Comparison of ENCODE assay signal across 1 cellular context in the genomic region with DNA sequence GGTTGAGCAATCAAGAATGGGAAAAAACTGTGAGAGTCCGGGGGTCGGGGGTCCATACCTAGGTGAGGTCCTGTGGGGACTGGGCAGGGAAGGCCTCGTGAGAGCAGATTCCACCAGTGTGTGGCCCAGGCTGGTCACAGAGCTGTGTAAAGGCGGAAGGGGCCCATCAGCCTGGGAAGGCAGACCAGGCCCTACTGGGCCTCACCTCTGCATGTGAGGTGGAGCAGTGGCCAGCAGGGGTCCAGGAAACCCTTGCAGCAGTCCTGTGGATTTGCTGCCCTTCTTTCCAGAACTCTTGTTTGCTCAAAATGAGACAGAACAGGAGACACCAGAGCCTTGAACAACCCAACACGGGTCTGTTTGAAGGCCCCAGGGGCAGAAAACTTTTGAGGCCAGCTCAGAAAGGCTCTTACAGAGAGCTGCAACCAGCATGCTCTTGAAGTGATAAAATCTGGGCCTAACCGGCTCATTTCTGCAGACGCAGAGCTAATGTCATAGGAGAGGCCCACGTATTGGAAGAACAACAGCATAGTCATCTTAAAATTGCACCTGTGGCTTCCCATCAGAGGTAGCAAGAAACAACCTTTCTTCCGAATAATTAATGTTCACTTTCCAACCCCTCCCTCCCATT.
TF ChIP-seq lines count a peak whose summit lies in the region.

No MANE protein-coding gene starts in this region.

TF ChIP-seq in HepG2, 621 proteins besides CTCF, POLR2A, EP300 and RAD21 (continues in another document):
- no peak for TF ChIP-seq ZNF230 (CRISPR knock-in tag; IDR thresholded peaks at IDR 0.05)
- peak; percentile 28; the same call in 1 of the 2 replicates for TF ChIP-seq ISL2 (CRISPR knock-in tag; IDR thresholded peaks at IDR 0.05)
- TF ChIP-seq MTA3 (CRISPR knock-in tag; IDR thresholded peaks at IDR 0.05): no peak
- no peak for TF ChIP-seq SOX13 (IDR thresholded peaks at IDR 0.05)
- TF ChIP-seq SOX13 (CRISPR knock-in tag; conservative IDR thresholded peaks at IDR 0.05 in 1 of 2, IDR thresholded peaks at IDR 0.05 in 1 of 2): peak in 1 of 2 experiments; percentile 37; a peak in 2 of 4 replicates
- 0 out of 2 replicates have a peak, but pooled peaks have one; percentile 13 for TF ChIP-seq MXD1 (CRISPR knock-in tag; IDR thresholded peaks at IDR 0.05)
- TF ChIP-seq, protein P1, sequence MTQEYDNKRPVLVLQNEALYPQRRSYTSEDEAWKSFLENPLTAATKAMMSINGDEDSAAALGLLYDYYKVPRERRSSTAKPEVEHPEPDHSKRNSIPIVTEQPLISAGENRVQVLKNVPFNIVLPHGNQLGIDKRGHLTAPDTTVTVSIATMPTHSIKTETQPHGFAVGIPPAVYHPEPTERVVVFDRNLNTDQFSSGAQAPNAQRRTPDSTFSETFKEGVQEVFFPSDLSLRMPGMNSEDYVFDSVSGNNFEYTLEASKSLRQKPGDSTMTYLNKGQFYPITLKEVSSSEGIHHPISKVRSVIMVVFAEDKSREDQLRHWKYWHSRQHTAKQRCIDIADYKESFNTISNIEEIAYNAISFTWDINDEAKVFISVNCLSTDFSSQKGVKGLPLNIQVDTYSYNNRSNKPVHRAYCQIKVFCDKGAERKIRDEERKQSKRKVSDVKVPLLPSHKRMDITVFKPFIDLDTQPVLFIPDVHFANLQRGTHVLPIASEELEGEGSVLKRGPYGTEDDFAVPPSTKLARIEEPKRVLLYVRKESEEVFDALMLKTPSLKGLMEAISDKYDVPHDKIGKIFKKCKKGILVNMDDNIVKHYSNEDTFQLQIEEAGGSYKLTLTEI (CRISPR knock-in tag; conservative IDR thresholded peaks at IDR 0.05): no peak
- TF ChIP-seq ZBTB34 (CRISPR knock-in tag; IDR thresholded peaks at IDR 0.05): no peak
- no peak for TF ChIP-seq DPF2 (CRISPR knock-in tag; IDR thresholded peaks at IDR 0.05; ENCODE audit: borderline replicate concordance, low read depth)
- 0 out of 2 replicates have a peak, but pooled peaks have one; percentile 9 for TF ChIP-seq ZFP36L1 (CRISPR knock-in tag; IDR thresholded peaks at IDR 0.05)
- peak; percentile 96 for TF ChIP-seq ZFX (CRISPR knock-in tag; IDR thresholded peaks at IDR 0.05; ENCODE audit: low read depth)
- 0 out of 4 replicates have a peak, but pooled peaks of 1 of the 2 experiments have one; percentile 12 for TF ChIP-seq KLF16 (CRISPR knock-in tag; IDR thresholded peaks at IDR 0.05)
- TF ChIP-seq RBFOX2 (IDR thresholded peaks at IDR 0.05; ENCODE audit: low read depth, low read length): 0 out of 2 replicates have a peak, but pooled peaks have one; percentile 37
- TF ChIP-seq TFAP4 (IDR thresholded peaks at IDR 0.05; ENCODE audit: borderline replicate concordance, low read depth): 0 out of 2 replicates have a peak, but pooled peaks have one; percentile 5
- TF ChIP-seq IRX3 (CRISPR knock-in tag; IDR thresholded peaks at IDR 0.05; ENCODE audit: borderline replicate concordance, low read depth): no peak
- peak; percentile 46; the same call in 1 of the 2 replicates for TF ChIP-seq STAG1 (CRISPR knock-in tag; IDR thresholded peaks at IDR 0.05)
- TF ChIP-seq RXRA (CRISPR knock-in tag; IDR thresholded peaks at IDR 0.05): no peak
- TF ChIP-seq, protein P2, sequence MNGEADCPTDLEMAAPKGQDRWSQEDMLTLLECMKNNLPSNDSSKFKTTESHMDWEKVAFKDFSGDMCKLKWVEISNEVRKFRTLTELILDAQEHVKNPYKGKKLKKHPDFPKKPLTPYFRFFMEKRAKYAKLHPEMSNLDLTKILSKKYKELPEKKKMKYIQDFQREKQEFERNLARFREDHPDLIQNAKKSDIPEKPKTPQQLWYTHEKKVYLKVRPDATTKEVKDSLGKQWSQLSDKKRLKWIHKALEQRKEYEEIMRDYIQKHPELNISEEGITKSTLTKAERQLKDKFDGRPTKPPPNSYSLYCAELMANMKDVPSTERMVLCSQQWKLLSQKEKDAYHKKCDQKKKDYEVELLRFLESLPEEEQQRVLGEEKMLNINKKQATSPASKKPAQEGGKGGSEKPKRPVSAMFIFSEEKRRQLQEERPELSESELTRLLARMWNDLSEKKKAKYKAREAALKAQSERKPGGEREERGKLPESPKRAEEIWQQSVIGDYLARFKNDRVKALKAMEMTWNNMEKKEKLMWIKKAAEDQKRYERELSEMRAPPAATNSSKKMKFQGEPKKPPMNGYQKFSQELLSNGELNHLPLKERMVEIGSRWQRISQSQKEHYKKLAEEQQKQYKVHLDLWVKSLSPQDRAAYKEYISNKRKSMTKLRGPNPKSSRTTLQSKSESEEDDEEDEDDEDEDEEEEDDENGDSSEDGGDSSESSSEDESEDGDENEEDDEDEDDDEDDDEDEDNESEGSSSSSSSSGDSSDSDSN (CRISPR knock-in tag; IDR thresholded peaks at IDR 0.05): peak; percentile 60
- no peak for TF ChIP-seq ZNF563 (CRISPR knock-in tag; IDR thresholded peaks at IDR 0.05)
- TF ChIP-seq KDM5A (IDR thresholded peaks at IDR 0.05; ENCODE audit: borderline replicate concordance, low read length): no peak
- TF ChIP-seq ZNF580 (CRISPR knock-in tag; IDR thresholded peaks at IDR 0.05; ENCODE audit: borderline replicate concordance, low read depth): no peak; the same call in 1 of the 2 replicates
- TF ChIP-seq, protein P3, sequence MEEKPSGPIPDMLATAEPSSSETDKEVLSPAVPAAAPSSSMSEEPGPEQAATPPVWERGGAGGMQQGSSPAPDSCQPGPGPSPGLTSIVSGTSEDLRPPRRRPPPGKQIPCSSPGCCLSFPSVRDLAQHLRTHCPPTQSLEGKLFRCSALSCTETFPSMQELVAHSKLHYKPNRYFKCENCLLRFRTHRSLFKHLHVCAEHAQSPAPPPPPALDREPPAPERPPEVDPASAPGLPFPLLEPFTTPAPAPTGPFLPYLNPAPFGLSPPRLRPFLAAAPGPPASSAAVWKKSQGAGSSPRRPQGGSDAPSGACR (CRISPR knock-in tag; IDR thresholded peaks at IDR 0.05): peak; percentile 76; the same call in 1 of the 2 replicates
- no peak for TF ChIP-seq ZFP1 (CRISPR knock-in tag; IDR thresholded peaks at IDR 0.05)
- peak; percentile 15 for TF ChIP-seq ZNF781 (CRISPR knock-in tag; IDR thresholded peaks at IDR 0.05; ENCODE audit: borderline replicate concordance, not compliant biosample characterization)
- no peak for TF ChIP-seq TIGD3 (CRISPR knock-in tag; IDR thresholded peaks at IDR 0.05; ENCODE audit: borderline replicate concordance)
- TF ChIP-seq ZNF136 (CRISPR knock-in tag; IDR thresholded peaks at IDR 0.05; ENCODE audit: low read depth): 0 out of 2 replicates have a peak, but pooled peaks have one; percentile 29
- no peak for TF ChIP-seq PHF5A (CRISPR knock-in tag; IDR thresholded peaks at IDR 0.05; ENCODE audit: low read depth, unreplicated experiment)
- TF ChIP-seq ZNF121 (CRISPR knock-in tag; IDR thresholded peaks at IDR 0.05): 0 out of 2 replicates have a peak, but pooled peaks have one; percentile 43
- TF ChIP-seq ZNF232 (CRISPR knock-in tag; IDR thresholded peaks at IDR 0.05; ENCODE audit: borderline replicate concordance): no peak
- TF ChIP-seq GABPB1 (CRISPR knock-in tag; IDR thresholded peaks at IDR 0.05): peak; percentile 47
- peak in 1 of 2 experiments; percentile 72; a peak in 3 of 4 replicates for TF ChIP-seq HMGXB4 (CRISPR knock-in tag; IDR thresholded peaks at IDR 0.05; ENCODE audit: borderline replicate concordance in 1 of 2, low read depth in 1 of 2)
- 0 out of 2 replicates have a peak, but pooled peaks have one; percentile 10 for TF ChIP-seq PITX1 (CRISPR knock-in tag; IDR thresholded peaks at IDR 0.05)
- TF ChIP-seq TFDP1 (CRISPR knock-in tag; IDR thresholded peaks at IDR 0.05; ENCODE audit: borderline replicate concordance): peak; percentile 11; the same call in 1 of the 2 replicates
- TF ChIP-seq ZNF513 (CRISPR knock-in tag; conservative IDR thresholded peaks at IDR 0.05): no peak
- TF ChIP-seq ZNF143 (CRISPR knock-in tag; IDR thresholded peaks at IDR 0.05): no peak
- TF ChIP-seq ZNF292 (CRISPR knock-in tag; IDR thresholded peaks at IDR 0.05; ENCODE audit: borderline replicate concordance, low read depth): peak; percentile 54; the same call in 1 of the 2 replicates
- TF ChIP-seq MAFG (CRISPR knock-in tag; IDR thresholded peaks at IDR 0.05): no peak
- no peak for TF ChIP-seq ZFYVE20 (CRISPR knock-in tag; IDR thresholded peaks at IDR 0.05; ENCODE audit: borderline replicate concordance, low read depth)
- TF ChIP-seq ZSCAN21 (CRISPR knock-in tag; IDR thresholded peaks at IDR 0.05; ENCODE audit: borderline replicate concordance): no peak
- TF ChIP-seq HNRNPH1 (optimal IDR thresholded peaks at IDR 0.05; ENCODE audit: low read depth, low read length): no peak
- no peak for TF ChIP-seq NR2F2 (IDR thresholded peaks at IDR 0.05; ENCODE audit: borderline replicate concordance, low read depth)
- 0 out of 2 replicates have a peak, but pooled peaks have one; percentile 27 for TF ChIP-seq PHF8 (CRISPR knock-in tag; IDR thresholded peaks at IDR 0.05)
- 0 out of 2 replicates have a peak, but pooled peaks have one; percentile 42 for TF ChIP-seq HBP1 (CRISPR knock-in tag; IDR thresholded peaks at IDR 0.05; ENCODE audit: low read depth)
- no peak for TF ChIP-seq ZNF619 (CRISPR knock-in tag; IDR thresholded peaks at IDR 0.05)
- no peak for TF ChIP-seq ZBTB8A (CRISPR knock-in tag; IDR thresholded peaks at IDR 0.05; ENCODE audit: borderline replicate concordance, low read depth)
